ENCODE assay signal across 3 cellular contexts in the genomic region with DNA sequence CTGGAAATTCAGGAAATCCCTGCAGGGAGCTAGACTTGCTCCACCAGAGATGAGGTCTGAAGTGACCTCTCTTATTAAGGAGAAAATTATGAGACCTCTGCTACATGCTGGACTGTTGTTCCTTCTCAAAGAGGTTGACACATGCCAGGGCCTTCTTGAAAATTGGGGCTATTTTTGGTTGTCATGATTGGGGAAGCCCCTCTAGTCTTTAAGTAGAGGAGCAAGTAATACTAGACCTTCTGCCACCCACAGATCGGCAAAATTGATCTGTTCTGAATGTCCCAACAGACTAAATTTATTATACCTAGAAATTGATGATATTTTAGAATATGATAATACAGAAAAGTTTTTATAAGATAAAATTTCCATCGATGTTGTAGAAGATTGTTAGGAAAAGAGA.
"Had no signal": no experiment of that assay in that cellular context is flagged by ENCODE, and none has a peak within 500 bp of the region (broad histone marks: within the 10 kb centered on the region; RNA-seq: fewer than 3 reads in every experiment).

No MANE protein-coding gene starts in this region.

- DNase-seq: GDM1, GF-D8 had no signal

- H3K4me3 ChIP-seq: GM12878 had no signal

- ATAC-seq: GM12878 had no signal
